8 cellular contexts compared by ENCODE assay signal in the genomic region with DNA sequence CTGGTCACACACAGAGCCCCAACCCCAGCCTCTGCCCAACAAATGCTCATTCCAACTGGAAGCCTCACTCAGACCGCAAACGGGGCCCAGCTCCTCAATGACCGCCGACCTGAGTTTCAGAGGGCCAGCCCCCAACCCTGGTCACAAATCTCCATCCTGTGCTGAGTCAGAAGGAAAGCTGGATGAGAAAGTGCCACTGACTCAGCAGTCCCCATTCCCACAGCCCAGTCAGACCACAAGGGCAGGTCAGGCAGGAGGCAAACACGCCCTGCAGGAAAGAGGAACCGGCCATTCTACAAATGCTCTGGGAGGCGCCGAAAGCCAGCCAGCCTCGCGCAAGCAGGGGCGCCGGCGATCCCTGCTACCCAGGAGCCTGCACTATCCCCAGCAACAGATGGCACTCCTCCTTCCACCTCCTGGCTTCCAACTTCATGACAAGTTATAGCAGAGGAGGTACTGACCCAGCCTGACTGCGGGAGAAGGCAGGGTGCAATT. TPM values are rescaled to one million over a fixed set of nuclear protein-coding genes. Genes with fewer than 3 reads are reported as not detected.
DNase-seq lines count a peak whose midpoint lies in the region; ATAC-seq and TF ChIP-seq lines count a peak whose summit lies in the region.

No MANE protein-coding gene starts in this region.

- CTCF ChIA-PET in SK-N-SH (lab: Yijun Ruan, JAX): interaction anchor here (1.3 to 3.8 kb wide), 5 partner anchors 12 to 117 kb away, joined by 3 to 58 read pairs (median 32); a partner anchor contains a TSS
- CTCF ChIA-PET in CD4-positive, alpha-beta memory T cell (lab: Charles Lee; ENCODE audit: partially characterized antibody): interaction anchor here (0.6 to 6.1 kb wide), 7 partner anchors 11 to 328 kb away, joined by 3 to 173 read pairs (median 4); no protein-coding TSS in a partner anchor

- peak overlapping the region in 3 of 7 donors; percentile 41 to 66 (median 47) for H3K27ac Mint-ChIP-seq in CD4-positive, alpha-beta memory T cell

- H3K4me3 Mint-ChIP-seq in CD4-positive, alpha-beta memory T cell: no peak overlapping the region

- peak overlapping the region; percentile 55; the same call in 1 of the 2 replicates for H3K4me2 ChIP-seq in SK-N-SH

- POLR2A ChIA-PET in SK-N-SH (lab: Yijun Ruan, JAX): no interaction called here
- POLR2A ChIA-PET in CD4-positive, alpha-beta memory T cell (lab: Charles Lee; ENCODE audit: partially characterized antibody): interaction anchor here (1.3 to 6.3 kb wide), 2 partner anchors 19 to 26 kb away, joined by 3 to 72 read pairs; a partner anchor contains a TSS

- H3K9me2 ChIP-seq in SK-N-SH: no peaks in the 10 kb centered on the region

- peaks cover 69% of the 10 kb centered on the region for H4K20me1 ChIP-seq in SK-N-SH (ENCODE audit: insufficient read depth)

- H3K36me3 Mint-ChIP-seq in CD4-positive, alpha-beta memory T cell: peaks cover 17 to 69% of the 10 kb centered on the region in 2 donors

- intact Hi-C loops in sciatic nerve (cut with DNase I): no loop called here
- intact Hi-C loops in CD4-positive, alpha-beta memory T cell (cut with micrococcal nuclease): no loop called here

- no peak for TF ChIP-seq CTCF in SK-N-SH (IDR thresholded peaks at IDR 0.05)

- peak overlapping the region in 1 of 2 experiments; percentile 62; a peak in 2 of 4 replicates for H3K27ac ChIP-seq in SK-N-SH (ENCODE audit: low read depth in 2 of 2, low read length in 1 of 2)
- H3K27ac ChIP-seq in CD4-positive, alpha-beta memory T cell (ENCODE audit: low read depth, low read length): no peak overlapping the region

- no peak overlapping the region for H3K4me3 ChIP-seq in SK-N-SH (ENCODE audit: low read depth in 2 of 2, low read length in 1 of 2)
- H3K4me3 ChIP-seq in CD4-positive, alpha-beta memory T cell (ENCODE audit: low read length in 2 of 2): no peak overlapping the region

- DNase-seq in SK-N-SH (no peak), sciatic nerve (ENCODE audit: low spot score) (no peak), NCI-H446 (lab: John Stamatoyannopoulos, UW) (no peak), midbrain (lab: John Stamatoyannopoulos, UW) (no peak)
- DNase-seq in stimulated activated CD4-positive, alpha-beta T cell treated with anti-CD3 and anti-CD28 coated beads, Interleukin-15, amount 100 ng/mL, for 24 hours: no peak
- no peak for DNase-seq in CD4-positive, alpha-beta memory T cell

- H2AFZ ChIP-seq in SK-N-SH (ENCODE audit: low read depth): no peak overlapping the region

- H3K4me1 Mint-ChIP-seq in CD4-positive, alpha-beta memory T cell: peaks cover 8 to 10% (median 9%) of the 10 kb centered on the region in 4 donors

- peaks cover 17% of the 10 kb centered on the region for H3F3A ChIP-seq in SK-N-SH (replicated peaks; ENCODE audit: insufficient read depth)

- peaks cover 3 to 10% of the 10 kb centered on the region in 2 experiments; a peak in 2 of 4 replicates for H3K4me1 ChIP-seq in SK-N-SH (ENCODE audit: control insufficient read depth in 1 of 2, insufficient read depth in 2 of 2, low read depth in 1 of 2, low read length in 1 of 2)
- peaks cover 9% of the 10 kb centered on the region for H3K4me1 ChIP-seq in CD4-positive, alpha-beta memory T cell (ENCODE audit: insufficient read depth, low read length)

- WGBS in SK-N-SH (ENCODE audit: low lambda C conversion rate): 100% methylated on average over 1 of the region's 14 CpGs

- no peaks in the 10 kb centered on the region for H3K27me3 ChIP-seq in SK-N-SH (ENCODE audit: insufficient read depth)
- H3K27me3 ChIP-seq in CD4-positive, alpha-beta memory T cell (ENCODE audit: insufficient read depth, low read length): no peaks in the 10 kb centered on the region

- no peak overlapping the region for H3K9ac ChIP-seq in SK-N-SH

- TF ChIP-seq EP300 in SK-N-SH (IDR thresholded peaks at IDR 0.05; ENCODE audit: borderline replicate concordance in 1 of 2, low read depth in 1 of 2, low read length in 1 of 2): no peak

- H3K79me2 ChIP-seq in SK-N-SH (ENCODE audit: insufficient read depth): peaks cover 60% of the 10 kb centered on the region

- no peaks in the 10 kb centered on the region for H3K9me3 ChIP-seq in SK-N-SH
- H3K9me3 ChIP-seq in CD4-positive, alpha-beta memory T cell (ENCODE audit: control insufficient read depth in 1 of 2, low read length in 2 of 2): no peaks in the 10 kb centered on the region

- peaks cover 0 to 3% (median 0%) of the 10 kb centered on the region in 8 donors for H3K9me3 Mint-ChIP-seq in CD4-positive, alpha-beta memory T cell

- H3K27me3 Mint-ChIP-seq in CD4-positive, alpha-beta memory T cell: no peaks in the 10 kb centered on the region

- ATAC-seq in esophagus mucosa (peak; percentile 75), sciatic nerve (peak; percentile 20)

- no peak for TF ChIP-seq RAD21 in SK-N-SH (IDR thresholded peaks at IDR 0.05; ENCODE audit: low read length)

- H3K36me3 ChIP-seq in SK-N-SH (replicated peaks in 1 of 2; ENCODE audit: control insufficient read depth in 1 of 2, insufficient read depth in 2 of 2, low read length in 1 of 2): peaks cover 41 to 76% of the 10 kb centered on the region in 2 experiments
- H3K36me3 ChIP-seq in CD4-positive, alpha-beta memory T cell (ENCODE audit: insufficient read depth, low read length): peaks cover 65% of the 10 kb centered on the region

- peak; percentile 11 for TF ChIP-seq POLR2A in GM18526 (IDR thresholded peaks at IDR 0.05; ENCODE audit: extremely low read depth, insufficient read length)

TF ChIP-seq in SK-N-SH, 30 proteins besides CTCF, POLR2A, EP300 and RAD21 (continues in another document):
- no peak for TF ChIP-seq EZH2phosphoT487 (IDR thresholded peaks at IDR 0.05; ENCODE audit: borderline replicate concordance, low read depth)
- TF ChIP-seq FOSL2 (IDR thresholded peaks at IDR 0.05; ENCODE audit: borderline replicate concordance, low read depth): peak; percentile 43; the same call in 1 of the 2 replicates
- no peak for TF ChIP-seq RFX5 (IDR thresholded peaks at IDR 0.05; ENCODE audit: low read length)
- TF ChIP-seq, protein P1, sequence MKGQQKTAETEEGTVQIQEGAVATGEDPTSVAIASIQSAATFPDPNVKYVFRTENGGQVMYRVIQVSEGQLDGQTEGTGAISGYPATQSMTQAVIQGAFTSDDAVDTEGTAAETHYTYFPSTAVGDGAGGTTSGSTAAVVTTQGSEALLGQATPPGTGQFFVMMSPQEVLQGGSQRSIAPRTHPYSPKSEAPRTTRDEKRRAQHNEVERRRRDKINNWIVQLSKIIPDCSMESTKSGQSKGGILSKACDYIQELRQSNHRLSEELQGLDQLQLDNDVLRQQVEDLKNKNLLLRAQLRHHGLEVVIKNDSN (IDR thresholded peaks at IDR 0.05; ENCODE audit: borderline replicate concordance, low read depth): no peak
- no peak for TF ChIP-seq MEF2A (IDR thresholded peaks at IDR 0.05; ENCODE audit: borderline replicate concordance, low read depth)
- TF ChIP-seq, protein P2, sequence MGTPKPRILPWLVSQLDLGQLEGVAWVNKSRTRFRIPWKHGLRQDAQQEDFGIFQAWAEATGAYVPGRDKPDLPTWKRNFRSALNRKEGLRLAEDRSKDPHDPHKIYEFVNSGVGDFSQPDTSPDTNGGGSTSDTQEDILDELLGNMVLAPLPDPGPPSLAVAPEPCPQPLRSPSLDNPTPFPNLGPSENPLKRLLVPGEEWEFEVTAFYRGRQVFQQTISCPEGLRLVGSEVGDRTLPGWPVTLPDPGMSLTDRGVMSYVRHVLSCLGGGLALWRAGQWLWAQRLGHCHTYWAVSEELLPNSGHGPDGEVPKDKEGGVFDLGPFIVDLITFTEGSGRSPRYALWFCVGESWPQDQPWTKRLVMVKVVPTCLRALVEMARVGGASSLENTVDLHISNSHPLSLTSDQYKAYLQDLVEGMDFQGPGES (IDR thresholded peaks at IDR 0.05; ENCODE audit: low read depth, low read length): no peak
- TF ChIP-seq RXRA (IDR thresholded peaks at IDR 0.05; ENCODE audit: borderline replicate concordance, low read depth): peak; percentile 45; the same call in 1 of the 2 replicates
- no peak for TF ChIP-seq TCF12 (IDR thresholded peaks at IDR 0.05)
- TF ChIP-seq, protein P3, sequence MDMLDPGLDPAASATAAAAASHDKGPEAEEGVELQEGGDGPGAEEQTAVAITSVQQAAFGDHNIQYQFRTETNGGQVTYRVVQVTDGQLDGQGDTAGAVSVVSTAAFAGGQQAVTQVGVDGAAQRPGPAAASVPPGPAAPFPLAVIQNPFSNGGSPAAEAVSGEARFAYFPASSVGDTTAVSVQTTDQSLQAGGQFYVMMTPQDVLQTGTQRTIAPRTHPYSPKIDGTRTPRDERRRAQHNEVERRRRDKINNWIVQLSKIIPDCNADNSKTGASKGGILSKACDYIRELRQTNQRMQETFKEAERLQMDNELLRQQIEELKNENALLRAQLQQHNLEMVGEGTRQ (IDR thresholded peaks at IDR 0.05; ENCODE audit: borderline replicate concordance, low read depth, low read length): no peak
- no peak for TF ChIP-seq SMC3 (IDR thresholded peaks at IDR 0.05; ENCODE audit: low read depth, low read length)

RNA-seq across cellular contexts. Expression of a gene that starts 14.1 kb away (rescaled TPM):
- polyA plus RNA-seq in SK-N-SH (2012; rRNA removed): 14.1 and 21.4 TPM in 2 replicates
- 12.2 and 20.2 TPM in 2 replicates for polyA plus RNA-seq in SK-N-SH (2012; cell fraction: cytosol; rRNA removed)
- 47.3 and 60.3 TPM in 2 replicates for polyA plus RNA-seq in SK-N-SH (2012; cell fraction: nucleus; rRNA removed)
- total RNA-seq in esophagus mucosa (31.4 TPM), sciatic nerve (54.0 TPM)
- 100 to 1,000 TPM; 115 to 122 TPM for total RNA-seq in CD4-positive, alpha-beta memory T cell
- polyA plus RNA-seq in CD4-positive, alpha-beta memory T cell: 10 to 100 TPM; 27.6 to 88.9 TPM

RNA-seq across cellular contexts. Expression of a gene that starts 14.8 kb away (rescaled TPM):
- polyA plus RNA-seq in SK-N-SH (2012; rRNA removed): 30.4 and 37.3 TPM in 2 replicates
- 17.3 and 24.0 TPM in 2 replicates for polyA plus RNA-seq in SK-N-SH (2012; cell fraction: cytosol; rRNA removed)
- 89.1 and 93.7 TPM in 2 replicates for polyA plus RNA-seq in SK-N-SH (2012; cell fraction: nucleus; rRNA removed)
- 7.8 TPM for total RNA-seq in esophagus mucosa
- 25.2 TPM for total RNA-seq in sciatic nerve
- total RNA-seq in CD4-positive, alpha-beta memory T cell: 10 to 100 TPM; 24.4 to 28.9 TPM
- polyA plus RNA-seq in CD4-positive, alpha-beta memory T cell: 1 to 10 TPM; 3.0 to 5.7 TPM

RNA-seq across cellular contexts. Expression of a gene that starts 15.2 kb away (rescaled TPM):
- 73.1 and 92.8 TPM in 2 replicates for polyA plus RNA-seq in SK-N-SH (2012; rRNA removed)
- 53.2 and 65.2 TPM in 2 replicates for polyA plus RNA-seq in SK-N-SH (2012; cell fraction: cytosol; rRNA removed)
- polyA plus RNA-seq in SK-N-SH (2012; cell fraction: nucleus; rRNA removed): 174 and 181 TPM in 2 replicates
- total RNA-seq in esophagus mucosa (44.5 TPM), sciatic nerve (70.5 TPM)
- total RNA-seq in CD4-positive, alpha-beta memory T cell: 10 to 100 TPM; 81.2 to 88.8 TPM
- 10 to 100 TPM; 13.9 to 23.0 TPM for polyA plus RNA-seq in CD4-positive, alpha-beta memory T cell

RNA-seq across cellular contexts. Expression of a gene that starts 57.3 kb away (rescaled TPM):
- 76.7 and 80.4 TPM in 2 replicates for polyA plus RNA-seq in SK-N-SH (2012; rRNA removed)
- polyA plus RNA-seq in SK-N-SH (2012; cell fraction: cytosol; rRNA removed): 38.6 and 52.9 TPM in 2 replicates
- polyA plus RNA-seq in SK-N-SH (2012; cell fraction: nucleus; rRNA removed): 59.2 and 69.9 TPM in 2 replicates
- total RNA-seq in esophagus mucosa (113 TPM), sciatic nerve (71.0 TPM)
- total RNA-seq in CD4-positive, alpha-beta memory T cell: 10 to 100 TPM; 20.3 TPM
- 10 to 100 TPM in 1 of 2 donors, 1 to 10 TPM in 1; 7.2 to 22.1 TPM for polyA plus RNA-seq in CD4-positive, alpha-beta memory T cell
